Comparison of ENCODE assay signal across 11 cellular contexts in genomic region chr2:101310591-101311389, GRCh38. TPM values are rescaled to one million over a fixed set of nuclear protein-coding genes. Genes with fewer than 3 reads are reported as not detected.
DNase-seq lines count a peak whose midpoint lies in the region; ATAC-seq, FAIRE-seq and TF ChIP-seq lines count a peak whose summit lies in the region.
"Had no signal": no experiment of that assay in that cellular context is flagged by ENCODE, and none has a peak within 500 bp of the region (broad histone marks: within the 10 kb centered on the region; RNA-seq: fewer than 3 reads in every experiment).

No MANE protein-coding gene starts in this region.

- H3K27me3 ChIP-seq in CD8-positive, alpha-beta T cell (ENCODE audit: insufficient read depth, low read length), result no peaks in the 10 kb centered on the region
- H3K27me3 ChIP-seq in Loucy (ENCODE audit: insufficient read depth, low read length, poor library complexity, severe bottlenecking) (no peaks in the 10 kb centered on the region), bronchial epithelial cell (ENCODE audit: control insufficient read depth, insufficient read depth, low read length) (no peaks in the 10 kb centered on the region), neutrophil (no peaks in the 10 kb centered on the region), uterus (no peaks in the 10 kb centered on the region), gastroesophageal sphincter (peaks cover 1% of the 10 kb centered on the region)
- H3K27me3 ChIP-seq: stomach had no signal

- no peak for DNase-seq in CD8-positive, alpha-beta T cell
- peak; percentile 67 for DNase-seq in bronchial epithelial cell (ENCODE audit: low read depth)
- DNase-seq in SIG-M5 (lab: John Stamatoyannopoulos, UW), result no peak
- no peak for DNase-seq in uterus
- DNase-seq in activated effector memory CD4-positive, alpha-beta T cell treated with anti-CD3 and anti-CD28 coated beads, Interleukin-2, amount 50 U/mL, for 16 hours, result no peak
- DNase-seq: NCI-H187, stomach had no signal

- peaks cover 23% of the 10 kb centered on the region for H4K20me1 ChIP-seq in Loucy (ENCODE audit: insufficient read depth, low read length, poor library complexity, severe bottlenecking)

- H3K27ac ChIP-seq in CD8-positive, alpha-beta T cell (ENCODE audit: low read depth, low read length), result peak overlapping the region; percentile 25
- peak overlapping the region; percentile 100 for H3K27ac ChIP-seq in neutrophil
- no peak overlapping the region for H3K27ac ChIP-seq in uterus
- no peak overlapping the region for H3K27ac ChIP-seq in gastroesophageal sphincter
- H3K27ac ChIP-seq: SK-N-MC had no signal

- peak overlapping the region; percentile 89 for H3K27ac Mint-ChIP-seq in CD8-positive, alpha-beta T cell

- H3K9me2 ChIP-seq in Loucy (replicated peaks; ENCODE audit: low read depth, low read length), result no peaks in the 10 kb centered on the region

- H2AFZ ChIP-seq in Loucy (ENCODE audit: low read length), result peak overlapping the region; percentile 16; the same call in 1 of the 2 replicates

- no peaks in the 10 kb centered on the region for H3K9me3 Mint-ChIP-seq in CD8-positive, alpha-beta T cell

- no peak overlapping the region for H3K4me3 ChIP-seq in CD8-positive, alpha-beta T cell (ENCODE audit: low read depth, low read length)
- H3K4me3 ChIP-seq in Loucy (ENCODE audit: low read length, poor library complexity, severe bottlenecking), result no peak overlapping the region
- H3K4me3 ChIP-seq in bronchial epithelial cell (ENCODE audit: low read depth, low read length), result no peak overlapping the region
- peak overlapping the region; percentile 99 to 100 for H3K4me3 ChIP-seq in neutrophil (ENCODE audit: low read depth in 1 of 2, low read length in 1 of 2)
- no peak overlapping the region for H3K4me3 ChIP-seq in uterus
- no peak overlapping the region for H3K4me3 ChIP-seq in gastroesophageal sphincter
- H3K4me3 ChIP-seq: SK-N-MC, stomach had no signal

- POLR2A ChIA-PET in CD8-positive, alpha-beta T cell (lab: Charles Lee), result interaction anchor here (0.8 to 2.8 kb wide), 3 partner anchors 18 to 20 kb away, joined by 3 to 35 read pairs (median 7); no protein-coding TSS in a partner anchor

- peaks cover 66% of the 10 kb centered on the region for H3K4me1 Mint-ChIP-seq in CD8-positive, alpha-beta T cell (ENCODE audit: low read depth)

- ATAC-seq in CD8-positive, alpha-beta T cell, result no peak
- ATAC-seq in gastroesophageal sphincter, result no peak

- TF ChIP-seq EP300 in gastroesophageal sphincter (IDR thresholded peaks at IDR 0.05), result no peak

- H3K36me3 Mint-ChIP-seq in CD8-positive, alpha-beta T cell, result peaks cover 16% of the 10 kb centered on the region

- no peak for FAIRE-seq in bronchial epithelial cell (lab: Jason Lieb, UNC)

- H3K4me1 ChIP-seq in CD8-positive, alpha-beta T cell (ENCODE audit: insufficient read depth, low read length), result peaks cover 63% of the 10 kb centered on the region
- H3K4me1 ChIP-seq in Loucy (ENCODE audit: insufficient read depth, low read length, poor library complexity, severe bottlenecking) (peaks cover 46% of the 10 kb centered on the region), neutrophil (ENCODE audit: control insufficient read depth in 1 of 2, insufficient read depth in 1 of 2, low read depth in 1 of 2, low read length in 1 of 2) (peaks cover 52 to 65% of the 10 kb centered on the region in 2 experiments), uterus (no peaks in the 10 kb centered on the region), gastroesophageal sphincter (peaks cover 0 to 31% (median 10%) of the 10 kb centered on the region in 3 donors)

- H3K36me3 ChIP-seq in CD8-positive, alpha-beta T cell (ENCODE audit: insufficient read depth, low read length), result no peaks in the 10 kb centered on the region
- no peaks in the 10 kb centered on the region for H3K36me3 ChIP-seq in Loucy (ENCODE audit: insufficient read depth, low read length)
- H3K36me3 ChIP-seq in bronchial epithelial cell (ENCODE audit: control insufficient read depth, insufficient read depth, low read length), result no peaks in the 10 kb centered on the region
- peaks cover 8% of the 10 kb centered on the region for H3K36me3 ChIP-seq in neutrophil
- no peaks in the 10 kb centered on the region for H3K36me3 ChIP-seq in uterus
- H3K36me3 ChIP-seq in gastroesophageal sphincter, result no peaks in the 10 kb centered on the region
- H3K36me3 ChIP-seq: stomach had no signal

- H3K9me3 ChIP-seq in CD8-positive, alpha-beta T cell (ENCODE audit: low read length), result no peaks in the 10 kb centered on the region
- H3K9me3 ChIP-seq in Loucy (ENCODE audit: insufficient read depth, low read depth, low read length) (no peaks in the 10 kb centered on the region), neutrophil (no peaks in the 10 kb centered on the region), uterus (no peaks in the 10 kb centered on the region), gastroesophageal sphincter (no peaks in the 10 kb centered on the region)
- H3K9me3 ChIP-seq: stomach had no signal

- WGBS in gastroesophageal sphincter (ENCODE audit: low coverage in 1 of 2), 2 donors, result 71 to 81% methylated on average over 6 of the region's 7 CpGs

- H3K4me3 Mint-ChIP-seq in CD8-positive, alpha-beta T cell, result peak overlapping the region; percentile 92

- intact Hi-C loops in CD8-positive, alpha-beta T cell (cut with DNase I, micrococcal nuclease), result loop anchor here in 1 of 2 experiments (2.0 kb wide), 1 partner anchor 18 kb away; no protein-coding TSS in a partner anchor
- intact Hi-C loops in uterus (cut with DNase I; ENCODE audit: low total_unique reads), result no loop called here

- peaks cover 27% of the 10 kb centered on the region for H3K79me2 ChIP-seq in Loucy (ENCODE audit: insufficient read depth, low read length)

- peak overlapping the region; percentile 15 for H3K4me2 ChIP-seq in Loucy (ENCODE audit: low read depth, low read length, poor library complexity, severe bottlenecking)

- no peak for TF ChIP-seq CTCF in CD8-positive, alpha-beta T cell (IDR thresholded peaks at IDR 0.05)
- TF ChIP-seq CTCF in Loucy (conservative IDR thresholded peaks at IDR 0.05; ENCODE audit: low read length), result no peak
- no peak for TF ChIP-seq CTCF in bronchial epithelial cell (IDR thresholded peaks at IDR 0.05; ENCODE audit: insufficient read depth, low read length, severe bottlenecking)
- no peak for TF ChIP-seq CTCF in neutrophil (IDR thresholded peaks at IDR 0.05)
- no peak for TF ChIP-seq CTCF in uterus (IDR thresholded peaks at IDR 0.05)
- TF ChIP-seq CTCF in gastroesophageal sphincter (IDR thresholded peaks at IDR 0.05), result no peak

- H3K9ac ChIP-seq in Loucy (ENCODE audit: low read depth, low read length, poor library complexity, severe bottlenecking), result no peak overlapping the region

- CTCF ChIA-PET in CD8-positive, alpha-beta T cell (lab: Charles Lee), result interaction anchor here (1.0 to 1.5 kb wide), 3 partner anchors 15 to 31 kb away, joined by 3 to 10 read pairs (median 4); no protein-coding TSS in a partner anchor

- no peaks in the 10 kb centered on the region for H3F3A ChIP-seq in Loucy (ENCODE audit: low read depth)

- no peak for TF ChIP-seq POLR2A in uterus (IDR thresholded peaks at IDR 0.05)
- TF ChIP-seq POLR2A in gastroesophageal sphincter (IDR thresholded peaks at IDR 0.05), result no peak

- H3K27me3 Mint-ChIP-seq in CD8-positive, alpha-beta T cell (ENCODE audit: low read depth), result no peaks in the 10 kb centered on the region

RNA-seq across cellular contexts. Expression of gene RNF149, which starts 2.3 kb away (rescaled TPM):
- total RNA-seq in CD8-positive, alpha-beta T cell, result 100 to 1,000 TPM; 128 to 129 TPM
- total RNA-seq in bronchial epithelial cell, result 113 and 120 TPM in 2 replicates
- 100 to 1,000 TPM in 2 of 4 donors, 10 to 100 TPM in 2; 17.4 to 105 (median 82.0) TPM for total RNA-seq in uterus
- total RNA-seq in gastroesophageal sphincter, result 10 to 100 TPM; 29.0 to 78.6 (median 44.4) TPM

RNA-seq across cellular contexts. Expression of gene CNOT11, which starts 58.1 kb away (rescaled TPM):
- 10 to 100 TPM; 41.9 to 43.0 TPM for total RNA-seq in CD8-positive, alpha-beta T cell
- 10.8 and 15.5 TPM in 2 replicates for total RNA-seq in bronchial epithelial cell
- total RNA-seq in uterus, result 10 to 100 TPM; 19.7 to 31.2 (median 21.6) TPM
- 10 to 100 TPM; 26.8 to 36.7 (median 27.8) TPM for total RNA-seq in gastroesophageal sphincter

Comparison
In these comparisons a context has a peak if more than half of its experiments do, and no peak if none do; other contexts are left out.
1. H3K27ac ChIP-seq: peak in CD8-positive, alpha-beta T cell (single experiment) and neutrophil (single experiment); none in uterus (0 of 2) and gastroesophageal sphincter (0 of 4).
2. H3K4me3 ChIP-seq: peak in neutrophil (2 of 2); none in CD8-positive, alpha-beta T cell (single experiment), Loucy (single experiment), bronchial epithelial cell (single experiment), uterus (0 of 2) and gastroesophageal sphincter (0 of 2).